ENCODE assay signal across 17 cellular contexts in genomic region chr14:32050839-32051238, GRCh38. TPM values are rescaled to one million over a fixed set of nuclear protein-coding genes. Genes with fewer than 3 reads are reported as not detected.
DNase-seq lines count a peak whose midpoint lies in the region; ATAC-seq lines count a peak whose summit lies in the region.
"Had no signal": no experiment of that assay in that cellular context is flagged by ENCODE, and none has a peak within 500 bp of the region (broad histone marks: within the 10 kb centered on the region; RNA-seq: fewer than 3 reads in every experiment).

No MANE protein-coding gene starts in this region.

- no peaks in the 10 kb centered on the region for H3K4me1 Mint-ChIP-seq in activated T-cell treated with anti-CD3 and anti-CD28 coated beads, Interleukin-2, amount 50 U/mL, for 72 hours (ENCODE audit: low read depth)
- H3K4me1 Mint-ChIP-seq: CD8-positive, alpha-beta memory T cell had no signal

- H3K27me3 Mint-ChIP-seq in activated T-cell treated with anti-CD3 and anti-CD28 coated beads, Interleukin-2, amount 50 U/mL, for 72 hours (ENCODE audit: low read depth): no peaks in the 10 kb centered on the region

- H3K27ac Mint-ChIP-seq in activated T-cell treated with anti-CD3 and anti-CD28 coated beads, Interleukin-2, amount 50 U/mL, for 72 hours: no peak overlapping the region
- H3K27ac Mint-ChIP-seq: CD8-positive, alpha-beta memory T cell had no signal

- H3K4me3 Mint-ChIP-seq in activated T-cell treated with anti-CD3 and anti-CD28 coated beads, Interleukin-2, amount 50 U/mL, for 72 hours: no peak overlapping the region
- H3K4me3 Mint-ChIP-seq: CD8-positive, alpha-beta memory T cell had no signal

- intact Hi-C loops in left ventricle myocardium superior (cut with micrococcal nuclease): no loop called here
- intact Hi-C loops in cardiac septum (cut with DNase I): no loop called here

- no peaks in the 10 kb centered on the region for H3K36me3 Mint-ChIP-seq in activated T-cell treated with anti-CD3 and anti-CD28 coated beads, Interleukin-2, amount 50 U/mL, for 72 hours (ENCODE audit: insufficient read depth in 2 of 2)
- H3K36me3 Mint-ChIP-seq: CD8-positive, alpha-beta memory T cell had no signal

- no peaks in the 10 kb centered on the region for H3K9me3 Mint-ChIP-seq in activated T-cell treated with anti-CD3 and anti-CD28 coated beads, Interleukin-2, amount 50 U/mL, for 72 hours
- H3K9me3 Mint-ChIP-seq: CD8-positive, alpha-beta memory T cell had no signal

- DNase-seq in left ventricle myocardium superior (no peak), cardiac septum (ENCODE audit: low spot score) (no peak), NCI-H2029 treated with DMSO at 0.1 percent for 48 hours (lab: John Stamatoyannopoulos, UW) (peak; percentile 73), NCI-H526 (lab: John Stamatoyannopoulos, UW) (peak; percentile 93 to 96), NCI-H128 (lab: John Stamatoyannopoulos, UW; ENCODE audit: unreplicated experiment) (no peak), DMS153 (lab: John Stamatoyannopoulos, UW) (no peak)
- DNase-seq in activated T-cell treated with anti-CD3 and anti-CD28 coated beads, Interleukin-2, amount 50 U/mL, for 72 hours: no peak
- DNase-seq: CD8-positive, alpha-beta memory T cell; H7; NCI-H1417 treated with DMSO at 0.1 percent for 48 hours; NCI-H2081 treated with DMSO at 0.1 percent for 48 hours; NCI-H446 treated with DMSO at 0.1 percent for 48 hours; NK-92 treated with Interleukin-12 subunit alpha and Interleukin-12 subunit beta, amount 100 ng/mL, for 24 hours; OCI-M1; SIG-M5 had no signal

- ATAC-seq in left ventricle myocardium superior: peak; percentile 56
- no peak for ATAC-seq in GM18520 (IDR thresholded peaks at IDR 0.05; ENCODE audit: unreplicated experiment)
- no peak for ATAC-seq in activated T-cell treated with anti-CD3 and anti-CD28 coated beads, Interleukin-2, amount 50 U/mL, for 72 hours (replicated peaks in 1 of 2)
- ATAC-seq: A549 had no signal

RNA-seq across cellular contexts. Expression of gene ARHGAP5, which starts 26.3 kb away (rescaled TPM):
- total RNA-seq in left ventricle myocardium superior (263 TPM), cardiac septum (253 TPM)
- total RNA-seq in activated T-cell treated with anti-CD3 and anti-CD28 coated beads, Interleukin-2, amount 50 U/mL, for 72 hours: 10 to 100 TPM; 29.5 to 42.8 TPM

Comparison
In these comparisons a context has a peak if more than half of its experiments do, and no peak if none do; other contexts are left out.
1. DNase-seq: peak in NCI-H2029 treated with DMSO at 0.1 percent for 48 hours (single experiment) and NCI-H526 (2 of 2); none in left ventricle myocardium superior (single experiment), cardiac septum (single experiment), NCI-H128 (single experiment), DMS153 (single experiment) and activated T-cell treated with anti-CD3 and anti-CD28 coated beads, Interleukin-2, amount 50 U/mL, for 72 hours (0 of 2).